Comparison of ENCODE assay signal across 10 cellular contexts in the genomic region with DNA sequence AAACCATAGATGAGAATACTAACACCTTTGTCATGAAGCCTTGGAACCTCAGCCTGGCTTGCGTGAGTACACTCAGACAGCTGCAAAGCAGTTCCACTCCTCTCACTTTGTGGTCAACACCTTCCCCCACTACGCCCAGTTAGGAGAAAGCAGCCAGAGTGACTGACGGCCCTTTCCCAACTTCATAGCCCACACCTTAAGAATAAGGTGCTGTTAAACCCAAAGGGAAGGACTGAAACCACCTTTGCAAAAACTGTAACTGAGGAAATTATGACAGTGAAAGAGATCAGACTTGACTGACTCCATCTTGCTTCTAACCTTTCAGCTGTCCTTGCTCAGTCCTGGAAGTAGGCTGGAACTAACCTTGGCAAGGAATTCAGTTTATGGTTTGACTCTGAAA. TPM values are rescaled to one million over a fixed set of nuclear protein-coding genes. Genes with fewer than 3 reads are reported as not detected.
DNase-seq lines count a peak whose midpoint lies in the region; ATAC-seq and TF ChIP-seq lines count a peak whose summit lies in the region.
"Had no signal": no experiment of that assay in that cellular context is flagged by ENCODE, and none has a peak within 500 bp of the region (broad histone marks: within the 10 kb centered on the region; RNA-seq: fewer than 3 reads in every experiment).

No MANE protein-coding gene starts in this region.

- peaks cover 10% of the 10 kb centered on the region for H3K9me3 ChIP-seq in smooth muscle cell (replicated peaks; ENCODE audit: low read depth)

- DNase-seq in activated CD8-positive, alpha-beta memory T cell treated with anti-CD3 and anti-CD28 coated beads for 24 hours, result peak; percentile 75
- no peak for DNase-seq in smooth muscle cell (lab: John Stamatoyannopoulos, UW; ENCODE audit: unreplicated experiment)
- no peak for DNase-seq in G401 (ENCODE audit: low spot score)
- no peak for DNase-seq in NCI-H774 (lab: John Stamatoyannopoulos, UW)
- no peak for DNase-seq in GOT3 (lab: John Stamatoyannopoulos, UW)
- DNase-seq in posterior cingulate gyrus, result no peak

- peaks cover 100% of the 10 kb centered on the region for H3K79me2 ChIP-seq in smooth muscle cell (ENCODE audit: low read depth)

- H3K27ac ChIP-seq in smooth muscle cell (ENCODE audit: low read depth), result peak overlapping the region; percentile 76
- H3K27ac ChIP-seq: parathyroid adenoma had no signal

- no peaks in the 10 kb centered on the region for H3F3A ChIP-seq in smooth muscle cell (ENCODE audit: low read depth)

- intact Hi-C loops in posterior cingulate gyrus (cut with DNase I), result no loop called here

- H3K4me3 ChIP-seq in smooth muscle cell, result no peak overlapping the region
- H3K4me3 ChIP-seq: upper lobe of left lung had no signal

- H3K9ac ChIP-seq in smooth muscle cell (ENCODE audit: low read depth), result no peak overlapping the region
- H3K9ac ChIP-seq: parathyroid adenoma had no signal

- no peak for TF ChIP-seq CTCF in smooth muscle cell (IDR thresholded peaks at IDR 0.05; ENCODE audit: borderline replicate concordance, insufficient read depth, poor library complexity, severe bottlenecking)

- no peaks in the 10 kb centered on the region for H3K4me1 ChIP-seq in smooth muscle cell (ENCODE audit: low read depth)

- ATAC-seq in GM19043 (IDR thresholded peaks at IDR 0.05; ENCODE audit: low read depth, unreplicated experiment), result peak; percentile 86
- ATAC-seq in HG02678 (IDR thresholded peaks at IDR 0.05; ENCODE audit: unreplicated experiment), result peak; percentile 90

- in situ Hi-C loops in G401 (cut with HindIII; ENCODE audit: low sequenced_read_pairs), result no loop called here

- no peak overlapping the region for H2AFZ ChIP-seq in smooth muscle cell (ENCODE audit: low read depth)
- H2AFZ ChIP-seq: parathyroid adenoma had no signal

- H4K20me1 ChIP-seq in smooth muscle cell (ENCODE audit: low read depth), result peaks cover 83% of the 10 kb centered on the region

- no peaks in the 10 kb centered on the region for H3K27me3 ChIP-seq in smooth muscle cell (ENCODE audit: low read depth)
- H3K27me3 ChIP-seq: upper lobe of left lung had no signal

- WGBS in smooth muscle cell (ENCODE audit: low lambda C conversion rate), result 81% methylated on average over 3 of the region's 3 CpGs

- H3K4me2 ChIP-seq in smooth muscle cell, result no peak overlapping the region

- peaks cover 8% of the 10 kb centered on the region for H3K36me3 ChIP-seq in smooth muscle cell (ENCODE audit: low read depth)
- H3K36me3 ChIP-seq: upper lobe of left lung had no signal

RNA-seq across cellular contexts. Expression of gene N4BP1, which starts 13.7 kb away (rescaled TPM):
- 35.2 and 48.7 TPM in 2 replicates for total RNA-seq in smooth muscle cell
- polyA plus RNA-seq in smooth muscle cell, result 20.7 and 23.8 TPM in 2 replicates
- total RNA-seq in G401 (2014; rRNA removed; shearing (Covaris generic)), result 11.4 and 28.3 TPM in 2 replicates
